In the genomic region with DNA sequence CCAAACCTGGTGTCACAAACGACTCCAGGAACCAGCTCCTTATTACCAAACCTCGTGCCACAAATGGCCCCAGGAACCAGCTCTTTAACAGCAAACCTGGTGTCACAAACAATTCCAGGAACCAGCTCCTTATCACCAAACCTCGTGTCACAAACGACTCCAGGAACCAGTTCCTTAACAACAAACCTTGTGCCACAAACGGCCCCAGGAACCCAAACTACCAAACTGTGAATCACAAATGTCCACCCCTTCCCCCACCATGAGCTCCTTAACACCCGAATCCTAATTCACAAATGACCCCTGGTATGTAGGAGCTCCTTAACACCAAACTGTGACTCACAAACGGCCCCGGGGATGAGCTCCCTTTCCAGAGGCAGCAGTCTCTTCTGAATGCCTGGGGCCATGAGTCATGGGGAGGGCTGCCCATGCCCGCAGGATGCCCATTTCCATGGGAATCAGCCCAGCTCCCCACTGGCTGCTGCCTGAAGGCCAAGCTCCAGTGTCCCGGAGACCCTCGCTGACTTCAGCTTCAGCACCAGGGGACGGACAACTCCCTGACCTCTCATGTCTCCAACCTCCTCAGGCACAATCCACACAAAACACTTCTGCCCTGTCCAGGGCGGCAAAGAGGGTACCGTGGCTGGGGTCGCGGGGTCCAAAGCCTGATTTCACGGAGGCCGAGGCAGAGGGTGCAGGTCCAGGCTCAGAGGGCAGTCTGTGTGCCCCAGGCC, we compare ENCODE assay signal across 10 cellular contexts.
DNase-seq lines count a peak whose midpoint lies in the region; FAIRE-seq and TF ChIP-seq lines count a peak whose summit lies in the region.
"Had no signal": no experiment of that assay in that cellular context is flagged by ENCODE, and none has a peak within 500 bp of the region (broad histone marks: within the 10 kb centered on the region; RNA-seq: fewer than 3 reads in every experiment).

No MANE protein-coding gene starts in this region.

- no peaks in the 10 kb centered on the region for H3K9me3 ChIP-seq in breast epithelium
- H3K9me3 ChIP-seq in small intestine (ENCODE audit: control insufficient read depth, low read depth): no peaks in the 10 kb centered on the region

- H3K9me3 Mint-ChIP-seq in MCF 10A (ENCODE audit: unreplicated experiment): no peaks in the 10 kb centered on the region

- H3K27ac ChIP-seq in breast epithelium (no peak overlapping the region), small intestine (ENCODE audit: low read depth in 1 of 2, low read length in 1 of 2) (no peak overlapping the region)

- FAIRE-seq in GM12891 (lab: Jason Lieb, UNC) (no peak), small intestine (lab: Jason Lieb, UNC) (no peak)

- TF ChIP-seq CTCF in MCF 10A (IDR thresholded peaks at IDR 0.05; ENCODE audit: unreplicated experiment) (no peak), breast epithelium (IDR thresholded peaks at IDR 0.05) (no peak)

- no TSS peak for BruUV-seq in MCF 10A (replicated peaks; lab: Mats Ljungman, UMichigan)

- H3K4me1 Mint-ChIP-seq in MCF 10A (ENCODE audit: insufficient read depth, unreplicated experiment): no peaks in the 10 kb centered on the region

- no peak for TF ChIP-seq POLR2A in breast epithelium (IDR thresholded peaks at IDR 0.05)
- no peak for TF ChIP-seq POLR2A in erythroblast (IDR thresholded peaks at IDR 0.05; ENCODE audit: low read length)
- TF ChIP-seq POLR2A in GM12891 (IDR thresholded peaks at IDR 0.05; ENCODE audit: low read depth, low read length): no peak

- H3K4me1 ChIP-seq in breast epithelium (no peaks in the 10 kb centered on the region), small intestine (ENCODE audit: control insufficient read depth in 2 of 2, insufficient read depth in 1 of 2, low read depth in 1 of 2, low read length in 1 of 2) (peaks cover 0 to 2% of the 10 kb centered on the region in 2 donors)

- 57 to 65% (median 61%) methylated on average over 18 of the region's 18 CpGs for WGBS in small intestine, 3 donors

- H3K4me3 ChIP-seq in breast epithelium (no peak overlapping the region), small intestine (ENCODE audit: low read depth in 1 of 2, low read length in 2 of 2) (no peak overlapping the region)
- H3K4me3 ChIP-seq: lung had no signal

- no peak overlapping the region for H3K27ac Mint-ChIP-seq in MCF 10A (ENCODE audit: low read depth, unreplicated experiment)

- CTCF ChIA-PET in MCF 10A (lab: Yijun Ruan, JAX): interaction anchor here (0.6 to 0.9 kb wide), 2 partner anchors 39 to 379 kb away, joined by 3 to 6 read pairs; a partner anchor contains a TSS

- intact Hi-C loops in MCF 10A (cut with micrococcal nuclease): no loop called here
- intact Hi-C loops in breast epithelium (cut with DNase I; ENCODE audit: low total_unique reads): no loop called here

- H3K4me3 Mint-ChIP-seq in MCF 10A (ENCODE audit: unreplicated experiment): no peak overlapping the region

- no peaks in the 10 kb centered on the region for H3K27me3 Mint-ChIP-seq in MCF 10A (ENCODE audit: insufficient read depth, unreplicated experiment)

- POLR2A ChIA-PET in MCF 10A (lab: Yijun Ruan, JAX): interaction anchor here (0.7 kb wide), 1 partner anchor 220 kb away, joined by 3 read pairs; no protein-coding TSS in a partner anchor

- peak; percentile 67 for DNase-seq in MCF 10A (ENCODE audit: unreplicated experiment)
- no peak for DNase-seq in breast epithelium (ENCODE audit: low spot score in 2 of 2)
- peak; percentile 47 for DNase-seq in RKO (ENCODE audit: low spot score)
- peak; percentile 34 to 47 for DNase-seq in erythroblast (lab: John Stamatoyannopoulos, UW)
- peak; percentile 79 for DNase-seq in stromal cell of bone marrow (ENCODE audit: low read depth)
- no peak for DNase-seq in GM12891 (ENCODE audit: insufficient read length, low spot score)
- DNase-seq in small intestine: no peak
- DNase-seq in DMS79 treated with DMSO at 0.1 percent for 48 hours (lab: John Stamatoyannopoulos, UW): no peak
- DNase-seq: NCI-H187 had no signal

- peaks cover 7% of the 10 kb centered on the region for H3K36me3 Mint-ChIP-seq in MCF 10A (ENCODE audit: insufficient read depth, unreplicated experiment)

- H3K27me3 ChIP-seq in breast epithelium (no peaks in the 10 kb centered on the region), small intestine (ENCODE audit: control insufficient read depth in 2 of 2, insufficient read depth in 2 of 2, low read length in 2 of 2) (no peaks in the 10 kb centered on the region)

- H3K36me3 ChIP-seq in breast epithelium (no peaks in the 10 kb centered on the region), small intestine (ENCODE audit: control insufficient read depth in 2 of 2, insufficient read depth in 2 of 2, low read length in 2 of 2) (peaks cover 0 to 3% of the 10 kb centered on the region in 2 donors)

TF ChIP-seq in GM12891, 5 proteins besides CTCF, POLR2A, EP300 and RAD21:
- TF ChIP-seq PAX5 (IDR thresholded peaks at IDR 0.05; ENCODE audit: insufficient read depth, low read length, severe bottlenecking) (no peak), POLR2AphosphoS5 (IDR thresholded peaks at IDR 0.05; ENCODE audit: low read depth, low read length) (no peak), TAF1 (IDR thresholded peaks at IDR 0.05; ENCODE audit: low read depth, low read length) (no peak), SPI1 (IDR thresholded peaks at IDR 0.05; ENCODE audit: low read depth, low read length) (no peak), POU2F2 (IDR thresholded peaks at IDR 0.05; ENCODE audit: low read depth, low read length) (no peak)

Comparison
In these comparisons a context has a peak if more than half of its experiments do, and no peak if none do; other contexts are left out.
1. DNase-seq: peak in MCF 10A (single experiment), RKO (single experiment), erythroblast (2 of 2) and stromal cell of bone marrow (single experiment); none in breast epithelium (0 of 2), GM12891 (single experiment), small intestine (single experiment) and DMS79 treated with DMSO at 0.1 percent for 48 hours (single experiment).